21 cellular contexts compared by ENCODE assay signal in the genomic region with DNA sequence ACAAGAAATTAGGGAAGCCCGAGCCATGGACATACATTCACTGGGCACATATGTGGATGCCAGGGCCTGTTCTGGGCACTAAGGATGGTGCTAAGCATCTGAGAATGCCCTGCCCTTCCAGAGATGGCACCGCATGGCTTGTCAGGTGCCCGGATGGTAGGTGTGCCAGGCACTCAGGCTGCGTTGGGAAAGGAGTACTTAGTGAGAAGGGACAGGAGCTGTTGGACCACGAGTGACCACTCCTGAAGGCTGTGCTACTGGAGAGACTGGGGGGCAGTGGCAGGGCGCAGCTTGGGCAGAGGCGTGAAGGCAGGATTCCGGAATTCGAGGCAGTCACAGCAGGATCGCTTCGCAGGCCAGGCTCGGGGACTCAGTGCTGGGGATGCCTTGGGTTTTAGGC. TPM values are rescaled to one million over a fixed set of nuclear protein-coding genes. Genes with fewer than 3 reads are reported as not detected.
DNase-seq lines count a peak whose midpoint lies in the region; ATAC-seq and TF ChIP-seq lines count a peak whose summit lies in the region.
"Had no signal": no experiment of that assay in that cellular context is flagged by ENCODE, and none has a peak within 500 bp of the region (broad histone marks: within the 10 kb centered on the region; RNA-seq: fewer than 3 reads in every experiment).

No MANE protein-coding gene starts in this region.

- peaks cover 33% of the 10 kb centered on the region for H4K20me1 ChIP-seq in IMR-90 (ENCODE audit: insufficient read depth, low read length)

- H3K9me3 Mint-ChIP-seq in activated T-helper 17 cell treated with anti-CD3 and anti-CD28 coated beads, Interleukin-2, amount 50 U/mL, for 72 hours = no peaks in the 10 kb centered on the region
- H3K9me3 Mint-ChIP-seq in neural crest cell (no peaks in the 10 kb centered on the region), HFFc6 (no peaks in the 10 kb centered on the region)
- no peaks in the 10 kb centered on the region for H3K9me3 Mint-ChIP-seq in stimulated activated naive B cell treated with anti-CD40 and anti-IgM and Interleukin-4, amounts not matched to agents 10 μg/mL and 1 μg/mL and 100 μg/mL, for 72 hours
- H3K9me3 Mint-ChIP-seq: CD4-positive, alpha-beta memory T cell; IgD-negative memory B cell had no signal

- no peak overlapping the region for H3K56ac ChIP-seq in IMR-90 (ENCODE audit: extremely low read depth, insufficient read depth, low read length)

- no peak overlapping the region for H3K4me3 ChIP-seq in IMR-90 (ENCODE audit: insufficient read depth, low read depth, low read length)
- H3K4me3 ChIP-seq in suprapubic skin = no peak overlapping the region
- H3K4me3 ChIP-seq: PC-9 had no signal

- TF ChIP-seq CTCF in IMR-90 (conservative IDR thresholded peaks at IDR 0.05; ENCODE audit: low read depth, low read length) = no peak
- TF ChIP-seq CTCF in neural crest cell (conservative IDR thresholded peaks at IDR 0.05) = no peak
- no peak for TF ChIP-seq CTCF in HFFc6 (IDR thresholded peaks at IDR 0.05)
- no peak for TF ChIP-seq CTCF in suprapubic skin (IDR thresholded peaks at IDR 0.05)

- H3K9me3 ChIP-seq in IMR-90 (ENCODE audit: control insufficient read depth, insufficient read depth, low read length) (0 out of 2 replicates have a peak, but pooled peaks cover 2% of the 10 kb centered on the region), suprapubic skin (no peaks in the 10 kb centered on the region)

- no peak overlapping the region for H2BK20ac ChIP-seq in IMR-90 (ENCODE audit: low read depth, low read length)

- H3K4me3 Mint-ChIP-seq in activated T-helper 17 cell treated with anti-CD3 and anti-CD28 coated beads, Interleukin-2, amount 50 U/mL, for 72 hours = no peak overlapping the region
- H3K4me3 Mint-ChIP-seq in neural crest cell (no peak overlapping the region), HFFc6 (no peak overlapping the region)
- no peak overlapping the region for H3K4me3 Mint-ChIP-seq in stimulated activated naive B cell treated with anti-CD40 and anti-IgM and Interleukin-4, amounts not matched to agents 10 μg/mL and 1 μg/mL and 100 μg/mL, for 72 hours
- H3K4me3 Mint-ChIP-seq: CD4-positive, alpha-beta memory T cell; IgD-negative memory B cell had no signal

- H2AK5ac ChIP-seq in IMR-90 (ENCODE audit: low read depth, low read length) = no peak overlapping the region

- WGBS in IMR-90 (ENCODE audit: extremely low coverage in 2 of 2, insufficient read length in 1 of 2), 2 experiments = 87% methylated on average over 10 of the region's 12 CpGs; no CpG with 5 or more reads in 1 of the 2 experiments
- 90% methylated on average over 12 of the region's 12 CpGs for WGBS in suprapubic skin

- TF ChIP-seq RAD21 in IMR-90 (IDR thresholded peaks at IDR 0.05; ENCODE audit: low read length) = no peak

- peaks cover 20 to 56% of the 10 kb centered on the region in 2 experiments for H3K79me1 ChIP-seq in IMR-90 (ENCODE audit: low read depth in 1 of 2, low read length in 2 of 2)

- TF ChIP-seq POLR2A in IMR-90 (IDR thresholded peaks at IDR 0.05; ENCODE audit: low read depth, low read length) (no peak), suprapubic skin (IDR thresholded peaks at IDR 0.05) (no peak)

- no peak overlapping the region for H2AFZ ChIP-seq in IMR-90 (replicated peaks; ENCODE audit: low read length, poor library complexity)
- H2AFZ ChIP-seq: PC-9 had no signal

- H2BK5ac ChIP-seq in IMR-90 (ENCODE audit: low read depth, low read length, poor library complexity, severe bottlenecking) = no peak overlapping the region

- intact Hi-C loops in IMR-90 (cut with micrococcal nuclease) = no loop called here

- CTCF ChIA-PET in IMR-90 (lab: Yijun Ruan, JAX) = no interaction called here

- H3K14ac ChIP-seq in IMR-90 (replicated peaks; ENCODE audit: low read depth, low read length) = no peak overlapping the region

- no peak overlapping the region for H2BK120ac ChIP-seq in IMR-90 (ENCODE audit: low read depth, low read length)

- no peak overlapping the region for H4K91ac ChIP-seq in IMR-90 (ENCODE audit: insufficient read depth, low read depth, low read length)

- H3K36me3 Mint-ChIP-seq in activated T-helper 17 cell treated with anti-CD3 and anti-CD28 coated beads, Interleukin-2, amount 50 U/mL, for 72 hours (ENCODE audit: low read depth) = peaks cover 47% of the 10 kb centered on the region
- H3K36me3 Mint-ChIP-seq in neural crest cell (ENCODE audit: low read depth) (peaks cover 19% of the 10 kb centered on the region), HFFc6 (ENCODE audit: low read depth) (peaks cover 27% of the 10 kb centered on the region)
- H3K36me3 Mint-ChIP-seq in stimulated activated naive B cell treated with anti-CD40 and anti-IgM and Interleukin-4, amounts not matched to agents 10 μg/mL and 1 μg/mL and 100 μg/mL, for 72 hours = peaks cover 22 to 66% of the 10 kb centered on the region in 2 donors

- H3K18ac ChIP-seq in IMR-90 (ENCODE audit: low read depth, low read length) = no peak overlapping the region

- H2BK15ac ChIP-seq in IMR-90 (ENCODE audit: low read depth, low read length) = no peak overlapping the region

- dilution Hi-C loops in IMR-90 (cut with HindIII; ENCODE audit: low sequenced_read_pairs, unreplicated experiment) = no loop called here

- H3K27ac Mint-ChIP-seq in activated T-helper 17 cell treated with anti-CD3 and anti-CD28 coated beads, Interleukin-2, amount 50 U/mL, for 72 hours = peak overlapping the region; percentile 78
- H3K27ac Mint-ChIP-seq in neural crest cell (ENCODE audit: unreplicated experiment) (peak overlapping the region; percentile 78), HFFc6 (no peak overlapping the region)
- H3K27ac Mint-ChIP-seq in stimulated activated naive B cell treated with anti-CD40 and anti-IgM and Interleukin-4, amounts not matched to agents 10 μg/mL and 1 μg/mL and 100 μg/mL, for 72 hours = peak overlapping the region; percentile 49
- H3K27ac Mint-ChIP-seq: IgD-negative memory B cell had no signal

- no TSS peak for BruUV-seq in IMR-90 (replicated peaks; lab: Mats Ljungman, UMichigan)

- H3K4me1 Mint-ChIP-seq in activated T-helper 17 cell treated with anti-CD3 and anti-CD28 coated beads, Interleukin-2, amount 50 U/mL, for 72 hours = peaks cover 13% of the 10 kb centered on the region
- H3K4me1 Mint-ChIP-seq in neural crest cell (no peaks in the 10 kb centered on the region), HFFc6 (ENCODE audit: low read depth) (no peaks in the 10 kb centered on the region)
- H3K4me1 Mint-ChIP-seq in stimulated activated naive B cell treated with anti-CD40 and anti-IgM and Interleukin-4, amounts not matched to agents 10 μg/mL and 1 μg/mL and 100 μg/mL, for 72 hours = peaks cover 0 to 4% of the 10 kb centered on the region in 2 donors

- no peaks in the 10 kb centered on the region for H3K27me3 Mint-ChIP-seq in activated T-helper 17 cell treated with anti-CD3 and anti-CD28 coated beads, Interleukin-2, amount 50 U/mL, for 72 hours
- no peaks in the 10 kb centered on the region for H3K27me3 Mint-ChIP-seq in neural crest cell (ENCODE audit: low read depth)
- H3K27me3 Mint-ChIP-seq in stimulated activated naive B cell treated with anti-CD40 and anti-IgM and Interleukin-4, amounts not matched to agents 10 μg/mL and 1 μg/mL and 100 μg/mL, for 72 hours = no peaks in the 10 kb centered on the region
- peaks cover 2% of the 10 kb centered on the region for H3K27me3 Mint-ChIP-seq in HFFc6 (ENCODE audit: insufficient read depth)
- H3K27me3 Mint-ChIP-seq: CD4-positive, alpha-beta memory T cell; IgD-negative memory B cell had no signal

- H3K27me3 ChIP-seq in IMR-90 (ENCODE audit: control insufficient read depth, insufficient read depth, low read length) (no peaks in the 10 kb centered on the region), suprapubic skin (no peaks in the 10 kb centered on the region)

- no peak overlapping the region for H3K9ac ChIP-seq in IMR-90 (ENCODE audit: low read depth, low read length)
- H3K9ac ChIP-seq: KMS-11 had no signal

- H2AK9ac ChIP-seq in IMR-90 (replicated peaks; ENCODE audit: low read depth, low read length, poor library complexity) = peak overlapping the region; percentile 12

- no peak overlapping the region for H3K4ac ChIP-seq in IMR-90 (ENCODE audit: low read depth, low read length)

- DNase-seq in IMR-90 (no peak), neural crest cell (ENCODE audit: low read depth, low spot score) (no peak), Kasumi-1 (lab: John Stamatoyannopoulos, UW) (no peak), HFFc6 (no peak), suprapubic skin (ENCODE audit: low spot score in 2 of 2) (no peak)
- no peak for DNase-seq in stimulated activated naive B cell treated with anti-CD40 and anti-IgM and Interleukin-4, amounts not matched to agents 10 μg/mL and 1 μg/mL and 100 μg/mL, for 72 hours
- DNase-seq: C1 segment of cervical spinal cord; CD4-positive, alpha-beta memory T cell; COR-L47; DMS53; NCI-H1048; NCI-H1417; NCI-H1694; NCI-H2029 treated with DMSO at 0.1 percent for 48 hours; NCI-H526 treated with DMSO at 0.1 percent for 48 hours; PC-9; SHP77 had no signal

- TF ChIP-seq EP300 in suprapubic skin (IDR thresholded peaks at IDR 0.05) = no peak

- no peak overlapping the region for H4K5ac ChIP-seq in IMR-90 (ENCODE audit: low read depth, low read length)

- H3K4me2 ChIP-seq in IMR-90 (ENCODE audit: low read depth, low read length) = no peak overlapping the region
- H3K4me2 ChIP-seq: KMS-11, PC-9 had no signal

- 0 out of 2 replicates have a peak, but pooled peaks cover 8% of the 10 kb centered on the region for H3K9me1 ChIP-seq in IMR-90 (ENCODE audit: insufficient read depth, low read length)

- POLR2A ChIA-PET in IMR-90 (lab: Charles Lee; ENCODE audit: unreplicated experiment) = no interaction called here

- H3K23ac ChIP-seq in IMR-90 (ENCODE audit: low read depth, low read length) = no peak overlapping the region

- H3K4me1 ChIP-seq in IMR-90 (ENCODE audit: control insufficient read depth, insufficient read depth, low read length) (no peaks in the 10 kb centered on the region), suprapubic skin (no peaks in the 10 kb centered on the region)

- H3K36me3 ChIP-seq in IMR-90 (ENCODE audit: control insufficient read depth, insufficient read depth, low read length) = peaks cover 64% of the 10 kb centered on the region
- peaks cover 68% of the 10 kb centered on the region for H3K36me3 ChIP-seq in suprapubic skin

- no peak for ATAC-seq in IMR-90 (ENCODE audit: low read depth)
- ATAC-seq in activated T-helper 17 cell treated with anti-CD3 and anti-CD28 coated beads, Interleukin-2, amount 50 U/mL, for 72 hours (replicated peaks) = no peak
- no peak for ATAC-seq in stimulated activated naive B cell treated with anti-CD40 and anti-IgM and Interleukin-4, amounts not matched to agents 10 μg/mL and 1 μg/mL and 100 μg/mL, for 72 hours (replicated peaks)

- H3K27ac ChIP-seq in IMR-90 (ENCODE audit: insufficient read depth, low read length) (no peak overlapping the region), suprapubic skin (no peak overlapping the region)
- H3K27ac ChIP-seq: KMS-11, PC-9 had no signal

- no peak overlapping the region for H4K8ac ChIP-seq in IMR-90 (ENCODE audit: low read depth in 2 of 2, low read length in 2 of 2)

- in situ Hi-C loops in IMR-90 (cut with MboI; ENCODE audit: low sequenced_read_pairs) = no loop called here

RNA-seq across cellular contexts. Expression of a gene that starts 38.0 kb away (rescaled TPM):
- total RNA-seq in IMR-90 (2012; rRNA removed) = 31.9 and 35.3 TPM in 2 replicates
- 152 and 181 TPM in 2 replicates for polyA plus RNA-seq in IMR-90 (2012; rRNA removed)
- polyA plus RNA-seq in IMR-90 (2012; cell fraction: cytosol; rRNA removed) = 132 and 206 TPM in 2 replicates
- 65.9 and 110 TPM in 2 replicates for polyA plus RNA-seq in IMR-90 (2012; cell fraction: nucleus; rRNA removed; ENCODE audit: low replicate concordance)
- total RNA-seq in activated T-helper 17 cell treated with anti-CD3 and anti-CD28 coated beads, Interleukin-2, amount 50 U/mL, for 72 hours = 1 to 10 TPM in 1 of 2 donors, under 1 TPM in 1; 0.35 to 8.2 TPM
- total RNA-seq in neural crest cell = 0.30 and 0.47 TPM in 2 replicates
- total RNA-seq in HFFc6 (2021; fragmentation: NEBNext Ultra II Directional; extraction: Animal tissue kit (Norgen Biotek cat#: 25700)) = 100 to 1,000 TPM; 321 to 395 (median 334) TPM
- 10 to 100 TPM; 48.5 to 84.7 (median 70.5) TPM for total RNA-seq in suprapubic skin
- total RNA-seq: CD4-positive, alpha-beta memory T cell; G401 had no signal
- polyA plus RNA-seq: CD4-positive, alpha-beta memory T cell; IgD-negative memory B cell had no signal
